8 cellular contexts compared by ENCODE assay signal in the genomic region with DNA sequence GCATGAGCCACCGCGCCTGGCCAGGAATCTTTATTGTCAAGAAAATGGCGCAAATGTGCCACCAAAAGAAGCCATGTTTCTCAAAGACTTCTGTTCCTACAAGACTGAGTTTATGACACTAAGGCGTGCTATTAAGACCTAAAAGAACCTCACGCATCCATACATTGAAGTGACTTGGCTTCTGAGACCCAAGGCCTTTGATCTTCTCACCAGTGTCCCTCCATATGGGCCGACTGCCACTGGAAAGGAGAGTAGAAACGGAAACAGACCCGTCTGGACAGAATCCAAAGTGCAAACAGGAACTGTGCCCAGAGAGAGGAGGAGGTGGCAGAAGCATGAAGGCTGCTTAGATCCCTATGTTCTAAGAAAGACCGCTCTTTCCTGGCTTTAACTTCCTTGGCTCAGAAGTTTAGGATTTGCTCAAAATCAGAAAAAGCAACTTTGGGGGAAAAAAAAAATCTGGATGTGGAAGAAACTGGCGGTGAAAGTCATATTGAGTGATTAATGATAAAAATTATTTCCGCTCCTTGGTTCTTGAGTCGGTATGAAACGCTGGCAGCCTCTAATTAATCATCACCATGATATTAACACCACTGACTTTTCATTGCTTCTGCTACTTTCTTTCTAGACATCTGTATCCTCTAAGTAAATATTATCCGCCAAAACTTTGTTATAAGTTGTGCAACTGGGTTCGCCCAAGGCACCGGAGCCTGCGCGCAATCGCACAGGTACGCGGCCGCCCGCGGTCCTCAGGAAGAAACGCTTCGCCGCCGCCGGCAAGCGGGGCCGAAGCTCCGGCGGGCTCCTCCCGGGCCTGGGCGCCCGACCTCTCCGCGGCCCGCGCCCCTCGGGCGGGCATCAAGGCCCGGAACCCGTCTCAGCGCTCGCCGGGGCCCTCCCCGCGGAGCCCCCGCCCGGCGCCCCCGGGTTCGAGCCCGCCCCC. TPM values are rescaled to one million over a fixed set of nuclear protein-coding genes. Genes with fewer than 3 reads are reported as not detected.
DNase-seq lines count a peak whose midpoint lies in the region; ATAC-seq, FAIRE-seq and TF ChIP-seq lines count a peak whose summit lies in the region.

No MANE protein-coding gene starts in this region.

- H3K27ac ChIP-seq in esophagus muscularis mucosa (replicated peaks in 1 of 4): peak overlapping the region; percentile 96 to 98 (median 96)
- peak overlapping the region; percentile 80 to 98 for H3K27ac ChIP-seq in testis

- DNase-seq in AG09309 (ENCODE audit: low read depth): peak; percentile 17
- no peak for DNase-seq in GM18507 (ENCODE audit: extremely low spot score, insufficient read length, low read depth)
- peak; percentile 40 for DNase-seq in NCI-H2107 treated with DMSO at 0.1 percent for 48 hours (lab: John Stamatoyannopoulos, UW; ENCODE audit: unreplicated experiment)
- no peak for DNase-seq in esophagus muscularis mucosa (ENCODE audit: extremely low spot score)
- DNase-seq in testis: peak; percentile 72

- H3K27me3 ChIP-seq in esophagus muscularis mucosa (no peaks in the 10 kb centered on the region), mucosa of stomach (ENCODE audit: control insufficient read depth, insufficient read depth, low read length) (no peaks in the 10 kb centered on the region), testis (no peaks in the 10 kb centered on the region)

- no peaks in the 10 kb centered on the region for H3K36me3 ChIP-seq in esophagus muscularis mucosa
- no peaks in the 10 kb centered on the region for H3K36me3 ChIP-seq in mucosa of stomach (ENCODE audit: control insufficient read depth, insufficient read depth, low read length)
- H3K36me3 ChIP-seq in testis (ENCODE audit: low read depth, missing control alignments): no peaks in the 10 kb centered on the region

- TF ChIP-seq POLR2A in esophagus muscularis mucosa (IDR thresholded peaks at IDR 0.05; ENCODE audit: low read depth) (no peak), testis (IDR thresholded peaks at IDR 0.05) (no peak)

- intact Hi-C loops in esophagus muscularis mucosa (cut with DNase I) (no loop called here), testis (cut with DNase I; ENCODE audit: low total_unique reads) (no loop called here)

- H3K9ac ChIP-seq in mucosa of stomach (ENCODE audit: low read length): peak overlapping the region; percentile 77

- ATAC-seq in HG02981 (IDR thresholded peaks at IDR 0.05; ENCODE audit: unreplicated experiment): peak; percentile 31
- ATAC-seq in activated CD4-positive, CD25-positive, alpha-beta regulatory T cell treated with anti-CD3 and anti-CD28 coated beads, Interleukin-2, amount 50 U/mL, for 24 hours: peak; percentile 27 to 29

- H3K4me3 ChIP-seq in AG09309 (ENCODE audit: control insufficient read depth, low read depth, low read length) (peak overlapping the region; percentile 51), esophagus muscularis mucosa (peak overlapping the region; percentile 81 to 98 (median 92)), mucosa of stomach (ENCODE audit: low read length) (peak overlapping the region; percentile 26), testis (peak overlapping the region; percentile 67 to 91)

- H3K4me1 ChIP-seq in esophagus muscularis mucosa (peaks cover 18 to 55% (median 46%) of the 10 kb centered on the region in 4 donors), mucosa of stomach (ENCODE audit: control insufficient read depth, insufficient read depth, low read length) (peaks cover 38% of the 10 kb centered on the region), testis (peaks cover 6% of the 10 kb centered on the region)

- H3K9me3 ChIP-seq in esophagus muscularis mucosa: no peaks in the 10 kb centered on the region
- H3K9me3 ChIP-seq in mucosa of stomach (ENCODE audit: control insufficient read depth, low read length): no peaks in the 10 kb centered on the region
- H3K9me3 ChIP-seq in testis: no peaks in the 10 kb centered on the region

- no peak for TF ChIP-seq CTCF in AG09309 (IDR thresholded peaks at IDR 0.05; ENCODE audit: control insufficient read depth, insufficient read depth, low read depth, low read length, missing control alignments)
- TF ChIP-seq CTCF in esophagus muscularis mucosa (IDR thresholded peaks at IDR 0.05): no peak
- TF ChIP-seq CTCF in testis (IDR thresholded peaks at IDR 0.05): no peak

- TF ChIP-seq EP300 in esophagus muscularis mucosa (IDR thresholded peaks at IDR 0.05): no peak

- FAIRE-seq in GM18507 (lab: Jason Lieb, UNC): peak; percentile 5

- WGBS in esophagus muscularis mucosa: 14% methylated on average over 36 of the region's 55 CpGs
- 6 to 10% methylated on average over 30 to 47 of the region's 55 CpGs for WGBS in testis, 2 donors

RNA-seq across cellular contexts. Expression of gene DAP, which starts 0.7 kb away (rescaled TPM):
- total RNA-seq in esophagus muscularis mucosa: 10 to 100 TPM; 24.3 to 42.4 (median 37.0) TPM
- total RNA-seq in testis: 10 to 100 TPM; 46.3 to 48.1 TPM
- 92.2 TPM for polyA plus RNA-seq in testis (ENCODE audit: insufficient read depth, low read depth, low replicate concordance)

Comparison
In these comparisons a context has a peak if more than half of its experiments do, and no peak if none do; other contexts are left out.
1. DNase-seq: peak in AG09309 (single experiment), NCI-H2107 treated with DMSO at 0.1 percent for 48 hours (single experiment) and testis (single experiment); none in GM18507 (single experiment) and esophagus muscularis mucosa (single experiment).
2. H3K4me3 ChIP-seq: peak in every context shown above with its lines; median percentile 92 in esophagus muscularis mucosa; 79 in testis; 51 in AG09309; 26 in mucosa of stomach.